1 cellular context compared by ENCODE assay signal in the genomic region with DNA sequence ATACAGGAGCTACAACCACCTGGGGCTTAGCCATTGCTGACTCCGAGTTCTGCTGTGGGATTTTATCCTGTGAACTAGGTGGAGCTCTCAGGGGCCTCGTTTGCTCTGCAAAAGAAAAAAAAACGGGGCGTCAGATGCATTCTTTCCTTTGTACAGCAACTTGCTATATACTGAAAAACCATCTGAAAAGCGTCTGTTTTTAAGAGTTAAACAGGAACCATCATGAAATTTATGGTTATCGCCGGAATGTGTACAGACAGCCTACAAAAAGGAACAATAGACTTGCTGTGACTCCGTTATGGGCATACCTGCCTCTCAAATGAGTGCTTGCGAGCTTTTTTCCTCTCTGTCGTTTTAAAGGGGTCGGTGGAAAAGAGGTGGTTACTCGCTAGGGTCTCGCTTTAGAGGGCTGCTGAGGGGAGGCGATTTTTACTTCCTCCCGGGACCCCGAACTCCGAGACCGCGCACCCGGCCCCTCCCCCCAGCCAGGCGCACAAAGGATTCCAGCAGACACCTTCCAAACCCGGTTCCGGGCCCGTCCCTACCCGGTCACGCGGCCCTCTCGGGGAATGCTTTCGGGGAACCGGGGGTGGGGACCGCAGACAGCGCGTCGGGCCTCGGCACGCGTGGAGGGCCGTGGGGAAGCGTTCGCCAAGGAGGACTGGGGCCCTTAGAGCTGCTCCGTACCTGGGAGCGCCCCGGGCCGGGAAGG.
A peak's percentile ranks its signal among the peaks of the same experiment; 100 is the strongest.
TF ChIP-seq lines count a peak whose summit lies in the region.

No MANE protein-coding gene starts in this region.

TF ChIP-seq in GM12878, 131 proteins besides CTCF, POLR2A, EP300 and RAD21:
- TF ChIP-seq EGR1 (IDR thresholded peaks at IDR 0.05; ENCODE audit: borderline replicate concordance in 1 of 2, low read depth in 2 of 2, low read length in 2 of 2): 0 out of 3 replicates have a peak, but pooled peaks of 1 of the 2 experiments have one; percentile 21
- no peak; the same call in 1 of the 2 replicates for TF ChIP-seq YY1 (IDR thresholded peaks at IDR 0.05; ENCODE audit: low read depth, low read length)
- TF ChIP-seq CHD2 (IDR thresholded peaks at IDR 0.05; ENCODE audit: borderline replicate concordance, low read depth, low read length): 0 out of 2 replicates have a peak, but pooled peaks have one; percentile 28
- TF ChIP-seq POLR2AphosphoS5 (IDR thresholded peaks at IDR 0.05; ENCODE audit: low read length): peak; percentile 16
- TF ChIP-seq, protein P1, sequence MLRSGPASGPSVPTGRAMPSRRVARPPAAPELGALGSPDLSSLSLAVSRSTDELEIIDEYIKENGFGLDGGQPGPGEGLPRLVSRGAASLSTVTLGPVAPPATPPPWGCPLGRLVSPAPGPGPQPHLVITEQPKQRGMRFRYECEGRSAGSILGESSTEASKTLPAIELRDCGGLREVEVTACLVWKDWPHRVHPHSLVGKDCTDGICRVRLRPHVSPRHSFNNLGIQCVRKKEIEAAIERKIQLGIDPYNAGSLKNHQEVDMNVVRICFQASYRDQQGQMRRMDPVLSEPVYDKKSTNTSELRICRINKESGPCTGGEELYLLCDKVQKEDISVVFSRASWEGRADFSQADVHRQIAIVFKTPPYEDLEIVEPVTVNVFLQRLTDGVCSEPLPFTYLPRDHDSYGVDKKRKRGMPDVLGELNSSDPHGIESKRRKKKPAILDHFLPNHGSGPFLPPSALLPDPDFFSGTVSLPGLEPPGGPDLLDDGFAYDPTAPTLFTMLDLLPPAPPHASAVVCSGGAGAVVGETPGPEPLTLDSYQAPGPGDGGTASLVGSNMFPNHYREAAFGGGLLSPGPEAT (IDR thresholded peaks at IDR 0.05; ENCODE audit: low read depth): peak; percentile 32; the same call in 1 of the 2 replicates
- TF ChIP-seq, protein P2, sequence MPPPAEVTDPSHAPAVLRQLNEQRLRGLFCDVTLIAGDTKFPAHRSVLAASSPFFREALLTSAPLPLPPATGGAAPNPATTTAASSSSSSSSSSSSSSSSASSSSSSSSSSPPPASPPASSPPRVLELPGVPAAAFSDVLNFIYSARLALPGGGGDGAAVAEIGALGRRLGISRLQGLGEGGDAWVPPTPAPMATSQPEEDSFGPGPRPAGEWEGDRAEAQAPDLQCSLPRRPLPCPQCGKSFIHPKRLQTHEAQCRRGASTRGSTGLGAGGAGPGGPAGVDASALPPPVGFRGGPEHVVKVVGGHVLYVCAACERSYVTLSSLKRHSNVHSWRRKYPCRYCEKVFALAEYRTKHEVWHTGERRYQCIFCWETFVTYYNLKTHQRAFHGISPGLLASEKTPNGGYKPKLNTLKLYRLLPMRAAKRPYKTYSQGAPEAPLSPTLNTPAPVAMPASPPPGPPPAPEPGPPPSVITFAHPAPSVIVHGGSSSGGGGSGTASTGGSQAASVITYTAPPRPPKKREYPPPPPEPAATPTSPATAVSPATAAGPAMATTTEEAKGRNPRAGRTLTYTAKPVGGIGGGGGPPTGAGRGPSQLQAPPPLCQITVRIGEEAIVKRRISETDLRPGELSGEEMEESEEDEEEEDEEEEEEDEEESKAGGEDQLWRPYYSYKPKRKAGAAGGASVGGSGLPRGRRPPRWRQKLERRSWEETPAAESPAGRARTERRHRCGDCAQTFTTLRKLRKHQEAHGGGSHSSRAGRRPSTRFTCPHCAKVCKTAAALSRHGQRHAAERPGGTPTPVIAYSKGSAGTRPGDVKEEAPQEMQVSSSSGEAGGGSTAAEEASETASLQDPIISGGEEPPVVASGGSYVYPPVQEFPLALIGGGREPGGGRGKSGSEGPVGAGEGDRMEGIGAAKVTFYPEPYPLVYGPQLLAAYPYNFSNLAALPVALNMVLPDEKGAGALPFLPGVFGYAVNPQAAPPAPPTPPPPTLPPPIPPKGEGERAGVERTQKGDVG (CRISPR knock-in tag; IDR thresholded peaks at IDR 0.05): no peak
- TF ChIP-seq SREBF2 (IDR thresholded peaks at IDR 0.05; ENCODE audit: low read length): no peak
- TF ChIP-seq, protein P3, sequence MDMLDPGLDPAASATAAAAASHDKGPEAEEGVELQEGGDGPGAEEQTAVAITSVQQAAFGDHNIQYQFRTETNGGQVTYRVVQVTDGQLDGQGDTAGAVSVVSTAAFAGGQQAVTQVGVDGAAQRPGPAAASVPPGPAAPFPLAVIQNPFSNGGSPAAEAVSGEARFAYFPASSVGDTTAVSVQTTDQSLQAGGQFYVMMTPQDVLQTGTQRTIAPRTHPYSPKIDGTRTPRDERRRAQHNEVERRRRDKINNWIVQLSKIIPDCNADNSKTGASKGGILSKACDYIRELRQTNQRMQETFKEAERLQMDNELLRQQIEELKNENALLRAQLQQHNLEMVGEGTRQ (IDR thresholded peaks at IDR 0.05; ENCODE audit: borderline replicate concordance, low read depth, low read length): no peak
- TF ChIP-seq JUND (IDR thresholded peaks at IDR 0.05; ENCODE audit: low read depth, low read length): no peak
- no peak for TF ChIP-seq STAT3 (IDR thresholded peaks at IDR 0.05; ENCODE audit: low read depth, low read length)
- TF ChIP-seq, protein P4, sequence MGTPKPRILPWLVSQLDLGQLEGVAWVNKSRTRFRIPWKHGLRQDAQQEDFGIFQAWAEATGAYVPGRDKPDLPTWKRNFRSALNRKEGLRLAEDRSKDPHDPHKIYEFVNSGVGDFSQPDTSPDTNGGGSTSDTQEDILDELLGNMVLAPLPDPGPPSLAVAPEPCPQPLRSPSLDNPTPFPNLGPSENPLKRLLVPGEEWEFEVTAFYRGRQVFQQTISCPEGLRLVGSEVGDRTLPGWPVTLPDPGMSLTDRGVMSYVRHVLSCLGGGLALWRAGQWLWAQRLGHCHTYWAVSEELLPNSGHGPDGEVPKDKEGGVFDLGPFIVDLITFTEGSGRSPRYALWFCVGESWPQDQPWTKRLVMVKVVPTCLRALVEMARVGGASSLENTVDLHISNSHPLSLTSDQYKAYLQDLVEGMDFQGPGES (IDR thresholded peaks at IDR 0.05): no peak
- no peak for TF ChIP-seq LARP7 (IDR thresholded peaks at IDR 0.05)
- peak; percentile 39 to 80; a peak in 2 of 4 replicates for TF ChIP-seq BHLHE40 (IDR thresholded peaks at IDR 0.05; ENCODE audit: borderline replicate concordance in 1 of 2, low read depth in 2 of 2, low read length in 1 of 2)
- no peak for TF ChIP-seq BMI1 (IDR thresholded peaks at IDR 0.05; ENCODE audit: borderline replicate concordance)
- no peak for TF ChIP-seq CEBPB (IDR thresholded peaks at IDR 0.05; ENCODE audit: borderline replicate concordance in 1 of 2, low read depth in 2 of 2, low read length in 2 of 2)
- peak; percentile 53 to 63 for TF ChIP-seq IKZF2 (IDR thresholded peaks at IDR 0.05)
- no peak for TF ChIP-seq FOS (IDR thresholded peaks at IDR 0.05; ENCODE audit: borderline replicate concordance, extremely low read depth, insufficient read length)
- TF ChIP-seq, protein P5, sequence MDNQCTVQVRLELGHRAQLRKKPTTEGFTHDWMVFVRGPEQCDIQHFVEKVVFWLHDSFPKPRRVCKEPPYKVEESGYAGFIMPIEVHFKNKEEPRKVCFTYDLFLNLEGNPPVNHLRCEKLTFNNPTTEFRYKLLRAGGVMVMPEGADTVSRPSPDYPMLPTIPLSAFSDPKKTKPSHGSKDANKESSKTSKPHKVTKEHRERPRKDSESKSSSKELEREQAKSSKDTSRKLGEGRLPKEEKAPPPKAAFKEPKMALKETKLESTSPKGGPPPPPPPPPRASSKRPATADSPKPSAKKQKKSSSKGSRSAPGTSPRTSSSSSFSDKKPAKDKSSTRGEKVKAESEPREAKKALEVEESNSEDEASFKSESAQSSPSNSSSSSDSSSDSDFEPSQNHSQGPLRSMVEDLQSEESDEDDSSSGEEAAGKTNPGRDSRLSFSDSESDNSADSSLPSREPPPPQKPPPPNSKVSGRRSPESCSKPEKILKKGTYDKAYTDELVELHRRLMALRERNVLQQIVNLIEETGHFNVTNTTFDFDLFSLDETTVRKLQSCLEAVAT (IDR thresholded peaks at IDR 0.05): peak; percentile 44; the same call in 1 of the 2 replicates
- TF ChIP-seq, protein P6, sequence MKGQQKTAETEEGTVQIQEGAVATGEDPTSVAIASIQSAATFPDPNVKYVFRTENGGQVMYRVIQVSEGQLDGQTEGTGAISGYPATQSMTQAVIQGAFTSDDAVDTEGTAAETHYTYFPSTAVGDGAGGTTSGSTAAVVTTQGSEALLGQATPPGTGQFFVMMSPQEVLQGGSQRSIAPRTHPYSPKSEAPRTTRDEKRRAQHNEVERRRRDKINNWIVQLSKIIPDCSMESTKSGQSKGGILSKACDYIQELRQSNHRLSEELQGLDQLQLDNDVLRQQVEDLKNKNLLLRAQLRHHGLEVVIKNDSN (IDR thresholded peaks at IDR 0.05; ENCODE audit: borderline replicate concordance, extremely low read length, insufficient read depth, low read depth, low read length): peak; percentile 24
- peak; percentile 4; the same call in 1 of the 2 replicates for TF ChIP-seq RUNX3 (IDR thresholded peaks at IDR 0.05; ENCODE audit: low read length)
- TF ChIP-seq CHD4 (IDR thresholded peaks at IDR 0.05): no peak
